1 cellular context compared by ENCODE assay signal in genomic region chr2:237440819-237441281, GRCh38.
TF ChIP-seq lines count a peak whose summit lies in the region.

No MANE protein-coding gene starts in this region.

TF ChIP-seq in GM12878, 131 proteins besides CTCF, POLR2A, EP300 and RAD21 (continued from another document and continues in another):
- TF ChIP-seq, protein P1, sequence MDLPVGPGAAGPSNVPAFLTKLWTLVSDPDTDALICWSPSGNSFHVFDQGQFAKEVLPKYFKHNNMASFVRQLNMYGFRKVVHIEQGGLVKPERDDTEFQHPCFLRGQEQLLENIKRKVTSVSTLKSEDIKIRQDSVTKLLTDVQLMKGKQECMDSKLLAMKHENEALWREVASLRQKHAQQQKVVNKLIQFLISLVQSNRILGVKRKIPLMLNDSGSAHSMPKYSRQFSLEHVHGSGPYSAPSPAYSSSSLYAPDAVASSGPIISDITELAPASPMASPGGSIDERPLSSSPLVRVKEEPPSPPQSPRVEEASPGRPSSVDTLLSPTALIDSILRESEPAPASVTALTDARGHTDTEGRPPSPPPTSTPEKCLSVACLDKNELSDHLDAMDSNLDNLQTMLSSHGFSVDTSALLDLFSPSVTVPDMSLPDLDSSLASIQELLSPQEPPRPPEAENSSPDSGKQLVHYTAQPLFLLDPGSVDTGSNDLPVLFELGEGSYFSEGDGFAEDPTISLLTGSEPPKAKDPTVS (IDR thresholded peaks at IDR 0.05; ENCODE audit: low read depth, low read length): no peak
- TF ChIP-seq SMAD5 (IDR thresholded peaks at IDR 0.05; ENCODE audit: low read depth) (no peak), KDM1A (IDR thresholded peaks at IDR 0.05; ENCODE audit: borderline replicate concordance) (no peak), CHD1 (IDR thresholded peaks at IDR 0.05; ENCODE audit: low read depth, low read length) (no peak), IRF4 (IDR thresholded peaks at IDR 0.05; ENCODE audit: low read depth, low read length) (peak; percentile 94; the same call in 1 of the 2 replicates), BCL3 (IDR thresholded peaks at IDR 0.05; ENCODE audit: borderline replicate concordance, insufficient read depth, low read depth, low read length, poor library complexity, severe bottlenecking) (peak; percentile 32), ZNF384 (IDR thresholded peaks at IDR 0.05; ENCODE audit: borderline replicate concordance, low read depth, low read length) (no peak), EGR1 (IDR thresholded peaks at IDR 0.05; ENCODE audit: borderline replicate concordance in 1 of 2, low read depth in 2 of 2, low read length in 2 of 2) (no peak), PAX8 (IDR thresholded peaks at IDR 0.05) (no peak), MXI1 (IDR thresholded peaks at IDR 0.05; ENCODE audit: low read depth, low read length) (no peak), EZH2 (IDR thresholded peaks at IDR 0.05; ENCODE audit: borderline replicate concordance, control insufficient read depth, low read depth, low read length) (no peak), CBFB (IDR thresholded peaks at IDR 0.05; ENCODE audit: low read depth) (no peak), NR2C2 (IDR thresholded peaks at IDR 0.05; ENCODE audit: borderline replicate concordance, control insufficient read depth, insufficient read length, low read depth) (no peak), CREB1 (IDR thresholded peaks at IDR 0.05; ENCODE audit: low read depth) (no peak), IRF5 (IDR thresholded peaks at IDR 0.05; ENCODE audit: borderline replicate concordance) (no peak), SMC3 (IDR thresholded peaks at IDR 0.05; ENCODE audit: borderline replicate concordance, low read length) (no peak), NRF1 (conservative IDR thresholded peaks at IDR 0.05; ENCODE audit: low read depth, low read length) (no peak), USF2 (IDR thresholded peaks at IDR 0.05; ENCODE audit: borderline replicate concordance, low read depth, low read length) (no peak), GABPA (IDR thresholded peaks at IDR 0.05; ENCODE audit: low read depth) (peak; percentile 70), HDAC2 (IDR thresholded peaks at IDR 0.05) (no peak), E2F4 (IDR thresholded peaks at IDR 0.05; ENCODE audit: low read depth, low read length) (no peak), BRCA1 (IDR thresholded peaks at IDR 0.05; ENCODE audit: low read depth, low read length) (no peak), BCLAF1 (IDR thresholded peaks at IDR 0.05) (no peak), YY1 (IDR thresholded peaks at IDR 0.05; ENCODE audit: low read depth, low read length) (no peak), MEF2B (IDR thresholded peaks at IDR 0.05; ENCODE audit: partially characterized antibody, poor library complexity, severe bottlenecking) (no peak), E4F1 (IDR thresholded peaks at IDR 0.05; ENCODE audit: borderline replicate concordance, partially characterized antibody) (no peak)
- TF ChIP-seq, protein P2, sequence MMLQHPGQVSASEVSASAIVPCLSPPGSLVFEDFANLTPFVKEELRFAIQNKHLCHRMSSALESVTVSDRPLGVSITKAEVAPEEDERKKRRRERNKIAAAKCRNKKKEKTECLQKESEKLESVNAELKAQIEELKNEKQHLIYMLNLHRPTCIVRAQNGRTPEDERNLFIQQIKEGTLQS (IDR thresholded peaks at IDR 0.05; ENCODE audit: borderline replicate concordance, extremely low read depth, low read depth, low read length): no peak
- TF ChIP-seq, protein P3, sequence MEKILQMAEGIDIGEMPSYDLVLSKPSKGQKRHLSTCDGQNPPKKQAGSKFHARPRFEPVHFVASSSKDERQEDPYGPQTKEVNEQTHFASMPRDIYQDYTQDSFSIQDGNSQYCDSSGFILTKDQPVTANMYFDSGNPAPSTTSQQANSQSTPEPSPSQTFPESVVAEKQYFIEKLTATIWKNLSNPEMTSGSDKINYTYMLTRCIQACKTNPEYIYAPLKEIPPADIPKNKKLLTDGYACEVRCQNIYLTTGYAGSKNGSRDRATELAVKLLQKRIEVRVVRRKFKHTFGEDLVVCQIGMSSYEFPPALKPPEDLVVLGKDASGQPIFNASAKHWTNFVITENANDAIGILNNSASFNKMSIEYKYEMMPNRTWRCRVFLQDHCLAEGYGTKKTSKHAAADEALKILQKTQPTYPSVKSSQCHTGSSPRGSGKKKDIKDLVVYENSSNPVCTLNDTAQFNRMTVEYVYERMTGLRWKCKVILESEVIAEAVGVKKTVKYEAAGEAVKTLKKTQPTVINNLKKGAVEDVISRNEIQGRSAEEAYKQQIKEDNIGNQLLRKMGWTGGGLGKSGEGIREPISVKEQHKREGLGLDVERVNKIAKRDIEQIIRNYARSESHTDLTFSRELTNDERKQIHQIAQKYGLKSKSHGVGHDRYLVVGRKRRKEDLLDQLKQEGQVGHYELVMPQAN (conservative IDR thresholded peaks at IDR 0.05): no peak
- TF ChIP-seq, protein P4, sequence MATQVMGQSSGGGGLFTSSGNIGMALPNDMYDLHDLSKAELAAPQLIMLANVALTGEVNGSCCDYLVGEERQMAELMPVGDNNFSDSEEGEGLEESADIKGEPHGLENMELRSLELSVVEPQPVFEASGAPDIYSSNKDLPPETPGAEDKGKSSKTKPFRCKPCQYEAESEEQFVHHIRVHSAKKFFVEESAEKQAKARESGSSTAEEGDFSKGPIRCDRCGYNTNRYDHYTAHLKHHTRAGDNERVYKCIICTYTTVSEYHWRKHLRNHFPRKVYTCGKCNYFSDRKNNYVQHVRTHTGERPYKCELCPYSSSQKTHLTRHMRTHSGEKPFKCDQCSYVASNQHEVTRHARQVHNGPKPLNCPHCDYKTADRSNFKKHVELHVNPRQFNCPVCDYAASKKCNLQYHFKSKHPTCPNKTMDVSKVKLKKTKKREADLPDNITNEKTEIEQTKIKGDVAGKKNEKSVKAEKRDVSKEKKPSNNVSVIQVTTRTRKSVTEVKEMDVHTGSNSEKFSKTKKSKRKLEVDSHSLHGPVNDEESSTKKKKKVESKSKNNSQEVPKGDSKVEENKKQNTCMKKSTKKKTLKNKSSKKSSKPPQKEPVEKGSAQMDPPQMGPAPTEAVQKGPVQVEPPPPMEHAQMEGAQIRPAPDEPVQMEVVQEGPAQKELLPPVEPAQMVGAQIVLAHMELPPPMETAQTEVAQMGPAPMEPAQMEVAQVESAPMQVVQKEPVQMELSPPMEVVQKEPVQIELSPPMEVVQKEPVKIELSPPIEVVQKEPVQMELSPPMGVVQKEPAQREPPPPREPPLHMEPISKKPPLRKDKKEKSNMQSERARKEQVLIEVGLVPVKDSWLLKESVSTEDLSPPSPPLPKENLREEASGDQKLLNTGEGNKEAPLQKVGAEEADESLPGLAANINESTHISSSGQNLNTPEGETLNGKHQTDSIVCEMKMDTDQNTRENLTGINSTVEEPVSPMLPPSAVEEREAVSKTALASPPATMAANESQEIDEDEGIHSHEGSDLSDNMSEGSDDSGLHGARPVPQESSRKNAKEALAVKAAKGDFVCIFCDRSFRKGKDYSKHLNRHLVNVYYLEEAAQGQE (IDR thresholded peaks at IDR 0.05; ENCODE audit: low read depth, low read length): no peak
- TF ChIP-seq, protein P5, sequence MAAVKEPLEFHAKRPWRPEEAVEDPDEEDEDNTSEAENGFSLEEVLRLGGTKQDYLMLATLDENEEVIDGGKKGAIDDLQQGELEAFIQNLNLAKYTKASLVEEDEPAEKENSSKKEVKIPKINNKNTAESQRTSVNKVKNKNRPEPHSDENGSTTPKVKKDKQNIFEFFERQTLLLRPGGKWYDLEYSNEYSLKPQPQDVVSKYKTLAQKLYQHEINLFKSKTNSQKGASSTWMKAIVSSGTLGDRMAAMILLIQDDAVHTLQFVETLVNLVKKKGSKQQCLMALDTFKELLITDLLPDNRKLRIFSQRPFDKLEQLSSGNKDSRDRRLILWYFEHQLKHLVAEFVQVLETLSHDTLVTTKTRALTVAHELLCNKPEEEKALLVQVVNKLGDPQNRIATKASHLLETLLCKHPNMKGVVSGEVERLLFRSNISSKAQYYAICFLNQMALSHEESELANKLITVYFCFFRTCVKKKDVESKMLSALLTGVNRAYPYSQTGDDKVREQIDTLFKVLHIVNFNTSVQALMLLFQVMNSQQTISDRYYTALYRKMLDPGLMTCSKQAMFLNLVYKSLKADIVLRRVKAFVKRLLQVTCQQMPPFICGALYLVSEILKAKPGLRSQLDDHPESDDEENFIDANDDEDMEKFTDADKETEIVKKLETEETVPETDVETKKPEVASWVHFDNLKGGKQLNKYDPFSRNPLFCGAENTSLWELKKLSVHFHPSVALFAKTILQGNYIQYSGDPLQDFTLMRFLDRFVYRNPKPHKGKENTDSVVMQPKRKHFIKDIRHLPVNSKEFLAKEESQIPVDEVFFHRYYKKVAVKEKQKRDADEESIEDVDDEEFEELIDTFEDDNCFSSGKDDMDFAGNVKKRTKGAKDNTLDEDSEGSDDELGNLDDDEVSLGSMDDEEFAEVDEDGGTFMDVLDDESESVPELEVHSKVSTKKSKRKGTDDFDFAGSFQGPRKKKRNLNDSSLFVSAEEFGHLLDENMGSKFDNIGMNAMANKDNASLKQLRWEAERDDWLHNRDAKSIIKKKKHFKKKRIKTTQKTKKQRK (IDR thresholded peaks at IDR 0.05; ENCODE audit: low read depth, low read length): no peak
- TF ChIP-seq, protein P6, sequence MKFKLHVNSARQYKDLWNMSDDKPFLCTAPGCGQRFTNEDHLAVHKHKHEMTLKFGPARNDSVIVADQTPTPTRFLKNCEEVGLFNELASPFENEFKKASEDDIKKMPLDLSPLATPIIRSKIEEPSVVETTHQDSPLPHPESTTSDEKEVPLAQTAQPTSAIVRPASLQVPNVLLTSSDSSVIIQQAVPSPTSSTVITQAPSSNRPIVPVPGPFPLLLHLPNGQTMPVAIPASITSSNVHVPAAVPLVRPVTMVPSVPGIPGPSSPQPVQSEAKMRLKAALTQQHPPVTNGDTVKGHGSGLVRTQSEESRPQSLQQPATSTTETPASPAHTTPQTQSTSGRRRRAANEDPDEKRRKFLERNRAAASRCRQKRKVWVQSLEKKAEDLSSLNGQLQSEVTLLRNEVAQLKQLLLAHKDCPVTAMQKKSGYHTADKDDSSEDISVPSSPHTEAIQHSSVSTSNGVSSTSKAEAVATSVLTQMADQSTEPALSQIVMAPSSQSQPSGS (IDR thresholded peaks at IDR 0.05; ENCODE audit: low read length): peak; percentile 93
